33 cellular contexts compared by ENCODE assay signal in genomic region chr2:6512584-6512983, GRCh38.
"Had no signal": no experiment of that assay in that cellular context is flagged by ENCODE, and none has a peak within 500 bp of the region (broad histone marks: within the 10 kb centered on the region; RNA-seq: fewer than 3 reads in every experiment).

No MANE protein-coding gene starts in this region.

- DNase-seq: Karpas-422, Kasumi-1, MG63, MM.1S, MV-4-11, NCI-H1048, NCI-H1092, NCI-H1092 treated with DMSO at 0.1 percent for 48 hours, NCI-H1105, NCI-H1105 treated with DMSO at 0.1 percent for 48 hours, NCI-H1417 treated with DMSO at 0.1 percent for 48 hours, NCI-H1436, NCI-H1436 treated with DMSO at 0.1 percent for 48 hours, NCI-H146, NCI-H1694, NCI-H1694 treated with DMSO at 0.1 percent for 48 hours, NCI-H187, NCI-H187 treated with DMSO at 0.1 percent for 48 hours, NCI-H1930, NCI-H2029, NCI-H2029 treated with DMSO at 0.1 percent for 48 hours, NCI-H2081, NCI-H2081 treated with DMSO at 0.1 percent for 48 hours, NCI-H2107, NCI-H2171, NCI-H2171 treated with DMSO at 0.1 percent for 48 hours, NCI-H2227 treated with DMSO at 0.1 percent for 48 hours, NCI-H226, NCI-H345, NCI-H446, NCI-H446 treated with DMSO at 0.1 percent for 48 hours, NCI-H510A, NCI-H510A treated with DMSO at 0.1 percent for 48 hours had no signal

- H3K4me3 ChIP-seq: MG63 had no signal

- H3K9me3 ChIP-seq: MG63 had no signal

- H3K36me3 ChIP-seq: MG63 had no signal

- H3K27me3 ChIP-seq: MG63 had no signal
